In the genomic region with DNA sequence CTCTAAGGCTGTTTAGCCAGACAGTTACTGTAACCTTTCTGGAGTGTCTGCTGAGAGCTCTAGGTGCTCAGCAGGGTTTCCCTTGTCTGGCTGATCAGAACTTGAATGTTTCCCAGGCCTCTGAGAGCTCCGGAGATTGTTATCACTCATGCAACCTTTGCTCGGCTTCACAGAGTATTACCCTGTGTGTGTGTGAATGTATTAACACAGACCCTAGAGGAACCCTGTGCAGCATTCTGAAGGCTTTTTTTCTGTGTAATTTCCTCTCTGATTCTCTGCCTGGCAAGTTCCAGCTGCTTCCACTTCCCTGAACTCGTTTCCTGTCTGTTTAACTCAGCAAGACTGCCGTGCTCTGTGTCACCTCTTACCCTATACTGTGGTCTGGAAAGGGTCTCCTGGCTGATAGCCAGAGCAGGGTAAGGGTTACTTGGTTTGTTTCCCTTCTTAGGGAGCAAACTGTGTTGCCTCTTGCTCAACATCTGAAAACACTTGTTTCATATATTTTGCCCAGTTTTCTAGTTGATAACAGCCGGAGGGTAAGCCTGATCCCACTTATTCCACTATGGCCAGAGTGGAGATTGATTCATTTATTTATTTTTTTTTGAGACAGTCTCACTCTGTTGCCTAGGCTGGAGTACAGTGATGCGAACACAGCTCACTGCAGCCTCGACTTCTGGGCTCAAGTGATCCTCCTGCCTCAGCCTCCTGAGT, we compare ENCODE assay signal across 8 cellular contexts. TPM values are rescaled to one million over a fixed set of nuclear protein-coding genes. Genes with fewer than 3 reads are reported as not detected.
DNase-seq lines count a peak whose midpoint lies in the region; ATAC-seq and TF ChIP-seq lines count a peak whose summit lies in the region.

No MANE protein-coding gene starts in this region.

- ATAC-seq in DND-41 (ENCODE audit: insufficient read depth, low read depth) (peak; percentile 89), HG02759 (IDR thresholded peaks at IDR 0.05; ENCODE audit: unreplicated experiment) (no peak), GM18502 (IDR thresholded peaks at IDR 0.05; ENCODE audit: poor library complexity, unreplicated experiment) (no peak), HG02588 (IDR thresholded peaks at IDR 0.05; ENCODE audit: unreplicated experiment) (no peak)

- DNase-seq in DND-41 (peak; percentile 88), NCI-H2227 (lab: John Stamatoyannopoulos, UW; ENCODE audit: unreplicated experiment) (peak; percentile 40), dorsolateral prefrontal cortex (peak in 1 of 10 donors; percentile 35), osteocyte (ENCODE audit: extremely low spot score, unreplicated experiment) (no peak), NCI-H526 (lab: John Stamatoyannopoulos, UW) (no peak)

- no peaks in the 10 kb centered on the region for H3K9me3 Mint-ChIP-seq in osteocyte (ENCODE audit: unreplicated experiment)

- H3K4me1 ChIP-seq in DND-41 (ENCODE audit: insufficient read depth, low read length) = peaks cover 56% of the 10 kb centered on the region

- peak overlapping the region; percentile 10; the same call in 1 of the 2 replicates for H2AFZ ChIP-seq in DND-41 (ENCODE audit: low read depth, low read length)

- H4K20me1 ChIP-seq in DND-41 (ENCODE audit: insufficient read depth, low read length) = no peaks in the 10 kb centered on the region

- no peak for TF ChIP-seq CTCF in DND-41 (IDR thresholded peaks at IDR 0.05; ENCODE audit: borderline replicate concordance, extremely low read depth, low read length, poor library complexity, severe bottlenecking)
- no peak for TF ChIP-seq CTCF in dorsolateral prefrontal cortex (IDR thresholded peaks at IDR 0.05 in 54 of 56, conservative IDR thresholded peaks at IDR 0.05 in 2 of 56; ENCODE audit: low read depth in 1 of 56, partially characterized antibody in 56 of 56)
- no peak for TF ChIP-seq CTCF in osteocyte (IDR thresholded peaks at IDR 0.05)

- H3K27ac ChIP-seq in DND-41 (ENCODE audit: low read length) (peak overlapping the region; percentile 97), dorsolateral prefrontal cortex (peak overlapping the region in 34 of 59 donors; percentile 2 to 75 (median 38))

- H3K4me3 ChIP-seq in DND-41 (ENCODE audit: low read depth in 1 of 2, low read length in 2 of 2) (peak overlapping the region in 1 of 2 experiments; percentile 33; a peak in 2 of 4 replicates), dorsolateral prefrontal cortex (no peak overlapping the region)

- H3K9me3 ChIP-seq in DND-41 (ENCODE audit: insufficient read depth, low read length, severe bottlenecking) = no peaks in the 10 kb centered on the region

- peaks cover 53% of the 10 kb centered on the region for H3K36me3 ChIP-seq in DND-41 (ENCODE audit: insufficient read depth, low read length)

- H3K27me3 Mint-ChIP-seq in osteocyte (ENCODE audit: unreplicated experiment) = no peaks in the 10 kb centered on the region

- H3K27ac Mint-ChIP-seq in osteocyte (ENCODE audit: unreplicated experiment) = peak overlapping the region; percentile 81

- H3K27me3 ChIP-seq in DND-41 (ENCODE audit: insufficient read depth, low read length, poor library complexity) (no peaks in the 10 kb centered on the region), dorsolateral prefrontal cortex (no peaks in the 10 kb centered on the region)

- intact Hi-C loops in dorsolateral prefrontal cortex (cut with DNase I) = no loop called here

- peaks cover 24% of the 10 kb centered on the region for H3K4me1 Mint-ChIP-seq in osteocyte (ENCODE audit: unreplicated experiment)

- H3K9ac ChIP-seq in DND-41 (ENCODE audit: low read depth, low read length) = peak overlapping the region; percentile 50

- H3K4me2 ChIP-seq in DND-41 (ENCODE audit: insufficient read depth, low read length) = peak overlapping the region; percentile 51

- H3K79me2 ChIP-seq in DND-41 (ENCODE audit: insufficient read depth, low read length) = peaks cover 20% of the 10 kb centered on the region

- H3K36me3 Mint-ChIP-seq in osteocyte (ENCODE audit: unreplicated experiment) = peaks cover 10% of the 10 kb centered on the region

- no peak overlapping the region for H3K4me3 Mint-ChIP-seq in osteocyte (ENCODE audit: unreplicated experiment)

RNA-seq across cellular contexts. Expression of a gene that starts 21.7 kb away (rescaled TPM):
- total RNA-seq in dorsolateral prefrontal cortex = 100 to 1,000 TPM in 7 of 120 experiments, 10 to 100 TPM in 113; 48.9 to 123 (median 70.7) TPM
- 38.4 and 43.5 TPM in 2 replicates for total RNA-seq in osteocyte

RNA-seq across cellular contexts. Expression of a gene that starts 21.8 kb away (rescaled TPM):
- 10 to 100 TPM; 11.9 to 33.6 (median 20.1) TPM for total RNA-seq in dorsolateral prefrontal cortex
- 14.2 and 18.4 TPM in 2 replicates for total RNA-seq in osteocyte

Comparison
In these comparisons a context has a peak if more than half of its experiments do, and no peak if none do; other contexts are left out.
1. DNase-seq: peak in DND-41 (single experiment) and NCI-H2227 (single experiment); none in osteocyte (single experiment) and NCI-H526 (0 of 2).